1 cellular context compared by ENCODE assay signal in the genomic region with DNA sequence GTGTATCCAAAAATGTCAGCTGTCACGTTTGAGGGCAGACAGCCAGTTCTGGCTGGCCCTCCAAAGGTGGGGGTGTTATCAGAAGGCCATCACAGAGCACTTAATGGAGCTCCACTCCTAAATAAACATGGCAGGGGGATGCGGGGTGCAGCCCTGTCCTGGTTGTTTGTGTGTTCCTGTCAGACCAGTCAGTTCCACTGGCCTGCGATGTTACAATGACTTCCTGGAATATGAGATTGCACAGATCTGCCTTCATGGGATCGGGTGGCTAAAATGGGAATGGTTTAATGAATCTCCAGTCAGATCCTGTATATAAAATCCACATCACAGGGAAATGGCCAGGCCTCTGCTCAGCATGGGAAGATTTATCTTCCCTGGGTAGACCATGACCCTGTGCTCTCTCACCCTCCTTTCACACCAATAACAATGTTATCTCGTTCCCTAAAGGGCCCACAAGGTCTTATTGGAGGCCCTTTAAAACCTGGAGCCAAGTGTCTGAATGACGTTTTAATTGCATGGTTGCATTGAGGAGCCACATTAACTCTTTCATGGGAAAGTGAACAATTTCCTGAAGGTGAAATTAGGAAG.
TF ChIP-seq lines count a peak whose summit lies in the region.

No MANE protein-coding gene starts in this region.

TF ChIP-seq in HEK293, 187 proteins besides CTCF, POLR2A, EP300 and RAD21 (continued from another document):
- TF ChIP-seq, protein P1, sequence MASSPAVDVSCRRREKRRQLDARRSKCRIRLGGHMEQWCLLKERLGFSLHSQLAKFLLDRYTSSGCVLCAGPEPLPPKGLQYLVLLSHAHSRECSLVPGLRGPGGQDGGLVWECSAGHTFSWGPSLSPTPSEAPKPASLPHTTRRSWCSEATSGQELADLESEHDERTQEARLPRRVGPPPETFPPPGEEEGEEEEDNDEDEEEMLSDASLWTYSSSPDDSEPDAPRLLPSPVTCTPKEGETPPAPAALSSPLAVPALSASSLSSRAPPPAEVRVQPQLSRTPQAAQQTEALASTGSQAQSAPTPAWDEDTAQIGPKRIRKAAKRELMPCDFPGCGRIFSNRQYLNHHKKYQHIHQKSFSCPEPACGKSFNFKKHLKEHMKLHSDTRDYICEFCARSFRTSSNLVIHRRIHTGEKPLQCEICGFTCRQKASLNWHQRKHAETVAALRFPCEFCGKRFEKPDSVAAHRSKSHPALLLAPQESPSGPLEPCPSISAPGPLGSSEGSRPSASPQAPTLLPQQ (tag by site-specific recombination; IDR thresholded peaks at IDR 0.05) = peak; percentile 92
- TF ChIP-seq ZNF585B (tag by site-specific recombination; IDR thresholded peaks at IDR 0.05) (peak; percentile 61), ZNF354C (tag by site-specific recombination; IDR thresholded peaks at IDR 0.05; ENCODE audit: borderline replicate concordance, low read depth) (no peak), FEZF1 (tag by site-specific recombination; IDR thresholded peaks at IDR 0.05) (peak; percentile 91), SP7 (tag by site-specific recombination; IDR thresholded peaks at IDR 0.05) (peak; percentile 55; the same call in 1 of the 2 replicates), KLF9 (tag by site-specific recombination; IDR thresholded peaks at IDR 0.05; ENCODE audit: low read depth) (no peak)
- TF ChIP-seq, protein P2, sequence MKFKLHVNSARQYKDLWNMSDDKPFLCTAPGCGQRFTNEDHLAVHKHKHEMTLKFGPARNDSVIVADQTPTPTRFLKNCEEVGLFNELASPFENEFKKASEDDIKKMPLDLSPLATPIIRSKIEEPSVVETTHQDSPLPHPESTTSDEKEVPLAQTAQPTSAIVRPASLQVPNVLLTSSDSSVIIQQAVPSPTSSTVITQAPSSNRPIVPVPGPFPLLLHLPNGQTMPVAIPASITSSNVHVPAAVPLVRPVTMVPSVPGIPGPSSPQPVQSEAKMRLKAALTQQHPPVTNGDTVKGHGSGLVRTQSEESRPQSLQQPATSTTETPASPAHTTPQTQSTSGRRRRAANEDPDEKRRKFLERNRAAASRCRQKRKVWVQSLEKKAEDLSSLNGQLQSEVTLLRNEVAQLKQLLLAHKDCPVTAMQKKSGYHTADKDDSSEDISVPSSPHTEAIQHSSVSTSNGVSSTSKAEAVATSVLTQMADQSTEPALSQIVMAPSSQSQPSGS (tag by site-specific recombination; IDR thresholded peaks at IDR 0.05; ENCODE audit: low read depth) = no peak
- TF ChIP-seq, protein P3, sequence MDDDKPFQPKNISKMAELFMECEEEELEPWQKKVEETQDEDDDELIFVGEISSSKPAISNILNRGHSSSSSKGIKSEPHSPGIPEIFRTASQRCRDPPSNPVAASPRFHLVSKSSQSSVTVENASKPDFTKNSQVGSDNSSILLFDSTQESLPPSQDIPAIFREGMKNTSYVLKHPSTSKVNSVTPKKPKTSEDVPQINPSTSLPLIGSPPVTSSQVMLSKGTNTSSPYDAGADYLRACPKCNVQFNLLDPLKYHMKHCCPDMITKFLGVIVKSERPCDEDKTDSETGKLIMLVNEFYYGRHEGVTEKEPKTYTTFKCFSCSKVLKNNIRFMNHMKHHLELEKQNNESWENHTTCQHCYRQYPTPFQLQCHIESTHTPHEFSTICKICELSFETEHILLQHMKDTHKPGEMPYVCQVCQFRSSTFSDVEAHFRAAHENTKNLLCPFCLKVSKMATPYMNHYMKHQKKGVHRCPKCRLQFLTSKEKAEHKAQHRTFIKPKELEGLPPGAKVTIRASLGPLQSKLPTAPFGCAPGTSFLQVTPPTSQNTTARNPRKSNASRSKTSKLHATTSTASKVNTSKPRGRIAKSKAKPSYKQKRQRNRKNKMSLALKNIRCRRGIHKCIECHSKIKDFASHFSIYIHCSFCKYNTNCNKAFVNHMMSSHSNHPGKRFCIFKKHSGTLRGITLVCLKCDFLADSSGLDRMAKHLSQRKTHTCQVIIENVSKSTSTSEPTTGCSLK (tag by site-specific recombination; IDR thresholded peaks at IDR 0.05) = no peak
